8 cellular contexts compared by ENCODE assay signal in the genomic region with DNA sequence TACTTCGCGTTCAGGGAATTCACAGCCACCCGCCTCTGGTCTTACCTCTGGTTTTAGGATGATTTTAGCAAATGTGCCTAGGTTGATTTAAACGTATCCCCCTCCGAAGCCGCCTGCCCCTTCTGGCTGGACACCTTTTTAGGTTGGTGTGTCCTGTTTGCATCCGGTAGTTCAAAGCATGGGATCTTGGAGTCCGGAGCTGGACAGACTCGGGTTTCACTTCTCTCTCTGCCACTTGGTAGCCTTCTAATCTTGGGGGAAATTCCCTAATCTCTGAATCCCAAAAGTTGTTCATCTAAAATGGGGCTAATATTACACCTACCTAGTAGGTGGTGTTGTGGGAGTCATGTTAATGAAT. TPM values are rescaled to one million over a fixed set of nuclear protein-coding genes. Genes with fewer than 3 reads are reported as not detected.
DNase-seq lines count a peak whose midpoint lies in the region; ATAC-seq and TF ChIP-seq lines count a peak whose summit lies in the region.

No MANE protein-coding gene starts in this region.

- peak overlapping the region; percentile 88 for H3K9ac ChIP-seq in HUES6 (ENCODE audit: low read length)

- peak overlapping the region in 1 of 2 donors; percentile 69 for H3K27ac ChIP-seq in right atrium auricular region
- peak overlapping the region; percentile 6; the same call in 1 of the 2 replicates for H3K27ac ChIP-seq in HUES6 (ENCODE audit: low read depth, low read length)

- intact Hi-C loops in Right ventricle myocardium inferior (cut with DNase I) = no loop called here

- H3K4me1 ChIP-seq in right atrium auricular region = peaks cover 0 to 18% of the 10 kb centered on the region in 2 donors
- H3K4me1 ChIP-seq in HUES6 (ENCODE audit: control insufficient read depth, insufficient read depth, low read length) = peaks cover 7% of the 10 kb centered on the region

- H3K4me3 ChIP-seq in right atrium auricular region (peak overlapping the region; percentile 63 to 84), HUES6 (ENCODE audit: low read depth, low read length) (peak overlapping the region; percentile 90)

- H3K27me3 ChIP-seq in right atrium auricular region = no peaks in the 10 kb centered on the region
- peaks cover 7% of the 10 kb centered on the region; the same call in 1 of the 2 replicates for H3K27me3 ChIP-seq in HUES6 (ENCODE audit: control insufficient read depth, insufficient read depth, low read length)

- H3K27me3 Mint-ChIP-seq in chondrocyte (ENCODE audit: low read depth) (no peaks in the 10 kb centered on the region), nephron progenitor cell (ENCODE audit: low read depth, poor library complexity) (peaks cover 8% of the 10 kb centered on the region)

- H3K27ac Mint-ChIP-seq in chondrocyte (ENCODE audit: unreplicated experiment) (peak overlapping the region; percentile 71), nephron progenitor cell (peak overlapping the region; percentile 81)

- H3K36me3 ChIP-seq in right atrium auricular region = no peaks in the 10 kb centered on the region
- H3K36me3 ChIP-seq in HUES6 (ENCODE audit: control insufficient read depth, insufficient read depth, low read length) = peaks cover 25% of the 10 kb centered on the region

- H3K36me3 Mint-ChIP-seq in chondrocyte (ENCODE audit: low read depth) = peaks cover 3% of the 10 kb centered on the region
- peaks cover 38% of the 10 kb centered on the region for H3K36me3 Mint-ChIP-seq in nephron progenitor cell (ENCODE audit: low read depth)

- H3K4me1 Mint-ChIP-seq in chondrocyte (ENCODE audit: low read depth) (peaks cover 25% of the 10 kb centered on the region), nephron progenitor cell (peaks cover 32% of the 10 kb centered on the region)

- DNase-seq in right atrium auricular region (ENCODE audit: low spot score) (no peak), Right ventricle myocardium inferior (ENCODE audit: missing footprints) (no peak), chondrocyte (ENCODE audit: low spot score) (no peak), nephron progenitor cell (no peak), HT-29 (ENCODE audit: low spot score) (no peak), COLO829 (ENCODE audit: low spot score) (no peak)

- H3K9me3 ChIP-seq in right atrium auricular region (no peaks in the 10 kb centered on the region), HUES6 (ENCODE audit: control insufficient read depth, insufficient read depth, low read depth, low read length) (peaks cover 6% of the 10 kb centered on the region)

- peaks cover 7% of the 10 kb centered on the region for H3K9me3 Mint-ChIP-seq in chondrocyte (ENCODE audit: low read depth)
- peaks cover 18% of the 10 kb centered on the region for H3K9me3 Mint-ChIP-seq in nephron progenitor cell

- TF ChIP-seq CTCF in right atrium auricular region (IDR thresholded peaks at IDR 0.05) (no peak), chondrocyte (IDR thresholded peaks at IDR 0.05) (no peak), nephron progenitor cell (IDR thresholded peaks at IDR 0.05) (no peak)

- H3K4me3 Mint-ChIP-seq in chondrocyte (ENCODE audit: unreplicated experiment) = peak overlapping the region; percentile 94
- peak overlapping the region; percentile 99 for H3K4me3 Mint-ChIP-seq in nephron progenitor cell

- ATAC-seq in Right ventricle myocardium inferior = no peak
- ATAC-seq in GM18873 (IDR thresholded peaks at IDR 0.05; ENCODE audit: low FRiP score, unreplicated experiment) = no peak

RNA-seq across cellular contexts. Expression of a gene that starts 0.7 kb away (rescaled TPM):
- total RNA-seq in right atrium auricular region (1 to 10 TPM in 1 of 2 donors, under 1 TPM in 1; 0.79 to 1.6 TPM), Right ventricle myocardium inferior (3.2 TPM), chondrocyte (11.2 to 26.0 TPM (median 15.3 TPM) in 3 replicates)
- total RNA-seq in HT-29 (2014; rRNA removed; shearing (Covaris generic)) = 44.4 and 59.1 TPM in 2 replicates

RNA-seq across cellular contexts. Expression of a gene that starts 23.1 kb away (rescaled TPM):
- total RNA-seq in right atrium auricular region = not detected
- total RNA-seq in Right ventricle myocardium inferior = not detected
- total RNA-seq in chondrocyte = not detected in 3 replicates
- total RNA-seq in HT-29 (2014; rRNA removed; shearing (Covaris generic)) = 0.18 TPM in 1 of 2 replicates, not detected in the other
